Comparison of ENCODE assay signal across 8 cellular contexts in genomic region chr12:118307069-118307954, GRCh38.
DNase-seq lines count a peak whose midpoint lies in the region; ATAC-seq and TF ChIP-seq lines count a peak whose summit lies in the region.

No MANE protein-coding gene starts in this region.

- DNase-seq in NOMO-1 (lab: John Stamatoyannopoulos, UW; ENCODE audit: unreplicated experiment in 2 of 2) (peak; percentile 64 to 82), amniotic epithelial cell (ENCODE audit: low read depth) (peak; percentile 92), lung (ENCODE audit: low spot score) (no peak), vagina (ENCODE audit: extremely low spot score in 2 of 2) (no peak), NCI-H1930 (lab: John Stamatoyannopoulos, UW) (no peak)

- ATAC-seq in GM21619 (IDR thresholded peaks at IDR 0.05; ENCODE audit: unreplicated experiment) = peak; percentile 54
- peak; percentile 43 for ATAC-seq in lung (ENCODE audit: insufficient read depth, low FRiP score)
- ATAC-seq in HG03565 (IDR thresholded peaks at IDR 0.05; ENCODE audit: unreplicated experiment) = no peak

- TF ChIP-seq POLR2A in vagina (IDR thresholded peaks at IDR 0.05) = no peak

- peak overlapping the region; percentile 55 for H3K4me2 ChIP-seq in BLaER1

- intact Hi-C loops in vagina (cut with DNase I) = no loop called here

- H3K27ac ChIP-seq in BLaER1 (no peak overlapping the region), lung (ENCODE audit: low read depth in 1 of 2, low read length in 1 of 2) (peak overlapping the region in 1 of 2 donors; percentile 51), vagina (peak overlapping the region; percentile 30)

- H3K27me3 ChIP-seq in BLaER1 (no peaks in the 10 kb centered on the region), lung (ENCODE audit: control insufficient read depth, insufficient read depth) (no peaks in the 10 kb centered on the region), vagina (no peaks in the 10 kb centered on the region)

- H3K4me3 ChIP-seq in BLaER1 = no peak overlapping the region
- H3K4me3 ChIP-seq in lung = no peak overlapping the region
- peak overlapping the region; percentile 20 to 23 for H3K4me3 ChIP-seq in vagina

- peaks cover 19% of the 10 kb centered on the region for H3K4me1 ChIP-seq in BLaER1
- H3K4me1 ChIP-seq in lung (ENCODE audit: control insufficient read depth in 2 of 2, insufficient read depth in 2 of 2, low read length in 2 of 2) = peaks cover 0 to 3% of the 10 kb centered on the region in 2 donors
- no peaks in the 10 kb centered on the region for H3K4me1 ChIP-seq in vagina

- H3K9me3 ChIP-seq in BLaER1 (0 out of 2 replicates have a peak, but pooled peaks cover 5% of the 10 kb centered on the region), lung (ENCODE audit: control insufficient read depth in 2 of 2, insufficient read depth in 1 of 2, low read length in 1 of 2) (no peaks in the 10 kb centered on the region), vagina (no peaks in the 10 kb centered on the region)

- WGBS in lung, 2 donors = 37 to 50% methylated on average over 8 of the region's 8 CpGs

- TF ChIP-seq CTCF in lung (IDR thresholded peaks at IDR 0.05; ENCODE audit: control extremely low read depth, extremely low read depth) (no peak), vagina (IDR thresholded peaks at IDR 0.05) (no peak)

- H3K9ac ChIP-seq in BLaER1 = no peak overlapping the region

- peaks cover 3% of the 10 kb centered on the region; the same call in 1 of the 2 replicates for H4K20me1 ChIP-seq in BLaER1

- H3K36me3 ChIP-seq in BLaER1 (no peaks in the 10 kb centered on the region), lung (ENCODE audit: control insufficient read depth in 2 of 2, insufficient read depth in 2 of 2, low read length in 2 of 2) (no peaks in the 10 kb centered on the region), vagina (no peaks in the 10 kb centered on the region)

Comparison
In these comparisons a context has a peak if more than half of its experiments do, and no peak if none do; other contexts are left out.
1. H3K4me3 ChIP-seq: peak in vagina (2 of 2); none in BLaER1 (single experiment) and lung (single experiment).
2. DNase-seq: peak in NOMO-1 (2 of 2) and amniotic epithelial cell (single experiment); none in lung (single experiment), vagina (0 of 2) and NCI-H1930 (0 of 2).